9 cellular contexts compared by ENCODE assay signal in genomic region chr15:63971427-63971805, GRCh38.
DNase-seq lines count a peak whose midpoint lies in the region; ATAC-seq and TF ChIP-seq lines count a peak whose summit lies in the region.
"Had no signal": no experiment of that assay in that cellular context is flagged by ENCODE, and none has a peak within 500 bp of the region (broad histone marks: within the 10 kb centered on the region; RNA-seq: fewer than 3 reads in every experiment).

No MANE protein-coding gene starts in this region.

- no peaks in the 10 kb centered on the region for H3K79me2 ChIP-seq in trophoblast cell (ENCODE audit: control insufficient read depth, insufficient read depth, low read length, poor library complexity)

- H4K91ac ChIP-seq in trophoblast cell (ENCODE audit: low read depth, low read length) = no peak overlapping the region

- no peak overlapping the region for H3K18ac ChIP-seq in trophoblast cell (ENCODE audit: low read length)

- intact Hi-C loops in spleen (cut with DNase I; ENCODE audit: low total_unique reads) (no loop called here), sigmoid colon (cut with DNase I) (no loop called here), esophagus muscularis mucosa (cut with DNase I) (no loop called here)

- H4K12ac ChIP-seq in trophoblast cell (ENCODE audit: low read depth, low read length) = no peak overlapping the region

- H3K27me3 ChIP-seq in spleen (replicated peaks in 1 of 7) (no peaks in the 10 kb centered on the region), trophoblast cell (ENCODE audit: insufficient read depth, low read length) (no peaks in the 10 kb centered on the region), sigmoid colon (no peaks in the 10 kb centered on the region), tibial nerve (no peaks in the 10 kb centered on the region), esophagus muscularis mucosa (no peaks in the 10 kb centered on the region)

- peak; percentile 34 for DNase-seq in activated T-helper 9 cell treated with anti-CD3 and anti-CD28 coated beads, Interleukin-2, amount 50 U/mL, for 16 hours (ENCODE audit: low read depth)
- DNase-seq in spleen (no peak), trophoblast cell (no peak), sigmoid colon (no peak), tibial nerve (ENCODE audit: low spot score in 2 of 2) (no peak), esophagus muscularis mucosa (ENCODE audit: extremely low spot score) (no peak)
- DNase-seq: naive B cell had no signal

- TF ChIP-seq EP300 in sigmoid colon (IDR thresholded peaks at IDR 0.05) = no peak
- TF ChIP-seq EP300 in tibial nerve (IDR thresholded peaks at IDR 0.05) = no peak
- TF ChIP-seq EP300 in esophagus muscularis mucosa (IDR thresholded peaks at IDR 0.05) = no peak

- no peak overlapping the region for H3K4me2 ChIP-seq in trophoblast cell (ENCODE audit: low read length)

- H4K8ac ChIP-seq in trophoblast cell (ENCODE audit: low read depth, low read length) = no peak overlapping the region

- WGBS in spleen, 5 donors = 53 to 76% (median 61%) methylated on average over 2 of the region's 2 CpGs
- WGBS in trophoblast cell (ENCODE audit: extremely low coverage, insufficient coverage, insufficient read length) = no CpG with 5 or more reads among the region's 2 CpGs
- 75 to 86% methylated on average over 2 of the region's 2 CpGs for WGBS in sigmoid colon, 2 donors
- WGBS in tibial nerve, 2 donors = 58 to 60% methylated on average over 1 to 2 of the region's 2 CpGs
- 70% methylated on average over 2 of the region's 2 CpGs for WGBS in esophagus muscularis mucosa

- no peak overlapping the region for H2AK5ac ChIP-seq in trophoblast cell (ENCODE audit: low read length)

- no peak overlapping the region for H2BK5ac ChIP-seq in trophoblast cell (ENCODE audit: low read depth, low read length, poor library complexity)

- H3K14ac ChIP-seq in trophoblast cell (ENCODE audit: low read length) = no peak overlapping the region

- H3K36me3 ChIP-seq in spleen (peaks cover 0 to 29% (median 0%) of the 10 kb centered on the region in 6 donors), trophoblast cell (ENCODE audit: control insufficient read depth in 1 of 2, insufficient read depth in 2 of 2, low read length in 2 of 2) (no peaks in the 10 kb centered on the region), sigmoid colon (no peaks in the 10 kb centered on the region), tibial nerve (no peaks in the 10 kb centered on the region), esophagus muscularis mucosa (no peaks in the 10 kb centered on the region)

- no peak overlapping the region for H3K23ac ChIP-seq in trophoblast cell (ENCODE audit: low read length)

- H2BK12ac ChIP-seq in trophoblast cell (ENCODE audit: low read length) = no peak overlapping the region

- no peaks in the 10 kb centered on the region for H3K9me3 ChIP-seq in spleen
- H3K9me3 ChIP-seq in trophoblast cell (ENCODE audit: insufficient read depth, low read depth, low read length) = no peaks in the 10 kb centered on the region
- H3K9me3 ChIP-seq in sigmoid colon = no peaks in the 10 kb centered on the region
- no peaks in the 10 kb centered on the region for H3K9me3 ChIP-seq in tibial nerve
- H3K9me3 ChIP-seq in esophagus muscularis mucosa = no peaks in the 10 kb centered on the region

- H3K4ac ChIP-seq in trophoblast cell (ENCODE audit: low read depth, low read length) = no peak overlapping the region

- H3K4me1 ChIP-seq in spleen = peaks cover 12 to 45% (median 32%) of the 10 kb centered on the region in 6 donors
- H3K4me1 ChIP-seq in trophoblast cell (ENCODE audit: control insufficient read depth in 1 of 2, insufficient read depth in 2 of 2, low read length in 2 of 2) = peaks cover 0 to 3% of the 10 kb centered on the region in 2 experiments
- peaks cover 0 to 11% (median 2%) of the 10 kb centered on the region in 4 donors for H3K4me1 ChIP-seq in sigmoid colon
- H3K4me1 ChIP-seq in tibial nerve = peaks cover 0 to 4% (median 0%) of the 10 kb centered on the region in 4 donors
- peaks cover 7 to 51% (median 13%) of the 10 kb centered on the region in 4 donors for H3K4me1 ChIP-seq in esophagus muscularis mucosa

- TF ChIP-seq POLR2A in spleen (IDR thresholded peaks at IDR 0.05) (no peak), sigmoid colon (IDR thresholded peaks at IDR 0.05) (no peak), tibial nerve (IDR thresholded peaks at IDR 0.05) (no peak), esophagus muscularis mucosa (IDR thresholded peaks at IDR 0.05; ENCODE audit: low read depth) (no peak)

- no peak for TF ChIP-seq CTCF in spleen (IDR thresholded peaks at IDR 0.05 in 8 of 11, conservative IDR thresholded peaks at IDR 0.05 in 3 of 11)
- TF ChIP-seq CTCF in sigmoid colon (IDR thresholded peaks at IDR 0.05) = no peak
- TF ChIP-seq CTCF in tibial nerve (IDR thresholded peaks at IDR 0.05) = no peak
- no peak for TF ChIP-seq CTCF in esophagus muscularis mucosa (IDR thresholded peaks at IDR 0.05)

- H3K79me1 ChIP-seq in trophoblast cell (ENCODE audit: low read length) = no peaks in the 10 kb centered on the region

- H3K4me3 ChIP-seq in spleen = peak overlapping the region in 1 of 8 donors; percentile 22
- H3K4me3 ChIP-seq in trophoblast cell (ENCODE audit: low read depth, low read length) = no peak overlapping the region
- H3K4me3 ChIP-seq in sigmoid colon = no peak overlapping the region
- H3K4me3 ChIP-seq in tibial nerve = no peak overlapping the region
- no peak overlapping the region for H3K4me3 ChIP-seq in esophagus muscularis mucosa

- H3K27ac ChIP-seq in spleen (peak overlapping the region in 5 of 8 donors; percentile 45 to 77 (median 59)), trophoblast cell (ENCODE audit: low read depth, low read length) (no peak overlapping the region), sigmoid colon (peak overlapping the region in 2 of 4 donors; percentile 28 to 40), tibial nerve (peak overlapping the region in 1 of 4 donors; percentile 15), esophagus muscularis mucosa (replicated peaks in 1 of 4) (peak overlapping the region in 1 of 4 donors; percentile 17)

- H2BK120ac ChIP-seq in trophoblast cell (ENCODE audit: insufficient read depth, low read length, poor library complexity) = no peak overlapping the region

- peak; percentile 12 for ATAC-seq in GM18909 (IDR thresholded peaks at IDR 0.05; ENCODE audit: poor library complexity, unreplicated experiment)
- ATAC-seq in HG03439 (IDR thresholded peaks at IDR 0.05; ENCODE audit: unreplicated experiment) = peak; percentile 16

- H2AFZ ChIP-seq in trophoblast cell (ENCODE audit: insufficient read depth, low read length, poor library complexity) = no peak overlapping the region

- no peak overlapping the region for H3K9ac ChIP-seq in trophoblast cell (ENCODE audit: low read length)
